Comparison of ENCODE assay signal across 10 cellular contexts in genomic region chr5:35902032-35902681, GRCh38. TPM values are rescaled to one million over a fixed set of nuclear protein-coding genes. Genes with fewer than 3 reads are reported as not detected.
A peak's percentile ranks its signal among the peaks of the same experiment; 100 is the strongest.
DNase-seq lines count a peak whose midpoint lies in the region; ATAC-seq and TF ChIP-seq lines count a peak whose summit lies in the region.
"Had no signal": no experiment of that assay in that cellular context is flagged by ENCODE, and none has a peak within 500 bp of the region (broad histone marks: within the 10 kb centered on the region; RNA-seq: fewer than 3 reads in every experiment).

No MANE protein-coding gene starts in this region.

- H3K9me3 ChIP-seq in esophagus squamous epithelium = no peaks in the 10 kb centered on the region

- no peaks in the 10 kb centered on the region for H3K4me1 ChIP-seq in esophagus squamous epithelium

- H3K27me3 ChIP-seq in esophagus squamous epithelium = no peaks in the 10 kb centered on the region

- H3K4me3 ChIP-seq in Jurkat, Clone E6-1 (ENCODE audit: low read length) = no peak overlapping the region
- no peak overlapping the region for H3K4me3 ChIP-seq in esophagus squamous epithelium

- H3K36me3 ChIP-seq in esophagus squamous epithelium = no peaks in the 10 kb centered on the region

- intact Hi-C loops in esophagus squamous epithelium (cut with DNase I) = no loop called here

- peak; percentile 89 for DNase-seq in Jurkat, Clone E6-1 (ENCODE audit: low read depth, low spot score)
- DNase-seq in iris pigment epithelial cell (ENCODE audit: low read depth) = peak; percentile 67
- no peak for DNase-seq in GM03348 (ENCODE audit: low spot score)
- DNase-seq in NCI-H1417 (lab: John Stamatoyannopoulos, UW) = no peak
- no peak for DNase-seq in esophagus squamous epithelium (lab: John Stamatoyannopoulos, UW)
- DNase-seq: activated CD4-positive, alpha-beta T cell treated with anti-CD3 and anti-CD28 coated beads for 1 hour; NCI-H1436 had no signal

- TF ChIP-seq CTCF in esophagus squamous epithelium (IDR thresholded peaks at IDR 0.05) = no peak

- no peak overlapping the region for H3K27ac ChIP-seq in esophagus squamous epithelium

- TF ChIP-seq POLR2A in esophagus squamous epithelium (IDR thresholded peaks at IDR 0.05) = no peak

- ATAC-seq in GM18519 (IDR thresholded peaks at IDR 0.05; ENCODE audit: low FRiP score, unreplicated experiment) (peak; percentile 55), GM21619 (IDR thresholded peaks at IDR 0.05; ENCODE audit: unreplicated experiment) (peak; percentile 67)

- 59 to 60% methylated on average over 2 of the region's 2 CpGs for WGBS in esophagus squamous epithelium, 2 donors

RNA-seq across cellular contexts. Expression of gene CAPSL, which starts 36.3 kb away (rescaled TPM):
- polyA plus RNA-seq in Jurkat, Clone E6-1 (2012; ENCODE audit: insufficient read depth, insufficient read length) = not detected
- total RNA-seq in esophagus squamous epithelium = not detected
- total RNA-seq: mononuclear cell had no signal

RNA-seq across cellular contexts. Expression of gene IL7R, which starts 45.5 kb away (rescaled TPM):
- polyA plus RNA-seq in Jurkat, Clone E6-1 (2012; ENCODE audit: insufficient read depth, insufficient read length) = 0.65 TPM
- total RNA-seq in esophagus squamous epithelium = 10 to 100 TPM in 3 of 4 donors, 1 to 10 TPM in 1; 4.4 to 19.1 (median 11.1) TPM

Comparison
In these comparisons a context has a peak if more than half of its experiments do, and no peak if none do; other contexts are left out.
1. DNase-seq: peak in Jurkat, Clone E6-1 (single experiment) and iris pigment epithelial cell (single experiment); none in GM03348 (single experiment), NCI-H1417 (0 of 3) and esophagus squamous epithelium (single experiment).